1 cellular context compared by ENCODE assay signal in the genomic region with DNA sequence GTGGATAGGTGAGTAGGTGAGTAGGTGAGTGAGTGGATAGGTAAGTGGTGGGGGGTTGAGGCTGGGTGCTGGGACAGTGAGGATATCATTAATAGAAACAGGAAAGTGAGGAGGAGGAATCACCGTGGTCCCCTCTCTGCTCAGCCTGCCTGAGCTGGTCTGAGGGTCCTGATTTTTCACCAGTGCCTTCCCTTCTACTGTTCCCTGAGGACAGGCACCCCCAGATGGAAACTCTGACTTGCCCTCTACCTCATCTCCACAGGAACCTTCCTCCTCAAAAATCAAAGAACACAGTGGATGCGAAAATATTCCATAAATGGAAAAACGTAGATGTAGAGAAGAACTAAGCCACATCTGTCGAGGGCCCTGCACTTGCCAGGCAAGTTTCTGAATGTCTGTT.
TF ChIP-seq lines count a peak whose summit lies in the region.

No MANE protein-coding gene starts in this region.

TF ChIP-seq in H1, 55 proteins besides CTCF, POLR2A, EP300 and RAD21:
- TF ChIP-seq TAF1 (IDR thresholded peaks at IDR 0.05; ENCODE audit: low read depth, low read length) (no peak), SIN3A (conservative IDR thresholded peaks at IDR 0.05 in 1 of 2, IDR thresholded peaks at IDR 0.05 in 1 of 2; ENCODE audit: low read depth in 1 of 2, low read length in 2 of 2) (no peak), SUZ12 (IDR thresholded peaks at IDR 0.05; ENCODE audit: low read length) (no peak), CHD1 (IDR thresholded peaks at IDR 0.05; ENCODE audit: low read depth, low read length) (no peak), CTBP2 (IDR thresholded peaks at IDR 0.05; ENCODE audit: borderline replicate concordance, insufficient read depth, insufficient read length, low read length) (no peak), EZH2 (IDR thresholded peaks at IDR 0.05; ENCODE audit: low read depth, low read length, severe bottlenecking) (no peak), BACH1 (IDR thresholded peaks at IDR 0.05; ENCODE audit: low read length) (no peak), PHF8 (conservative IDR thresholded peaks at IDR 0.05; ENCODE audit: low read depth, low read length) (no peak)
- TF ChIP-seq, protein P1, sequence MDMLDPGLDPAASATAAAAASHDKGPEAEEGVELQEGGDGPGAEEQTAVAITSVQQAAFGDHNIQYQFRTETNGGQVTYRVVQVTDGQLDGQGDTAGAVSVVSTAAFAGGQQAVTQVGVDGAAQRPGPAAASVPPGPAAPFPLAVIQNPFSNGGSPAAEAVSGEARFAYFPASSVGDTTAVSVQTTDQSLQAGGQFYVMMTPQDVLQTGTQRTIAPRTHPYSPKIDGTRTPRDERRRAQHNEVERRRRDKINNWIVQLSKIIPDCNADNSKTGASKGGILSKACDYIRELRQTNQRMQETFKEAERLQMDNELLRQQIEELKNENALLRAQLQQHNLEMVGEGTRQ (IDR thresholded peaks at IDR 0.05; ENCODE audit: low read length) = no peak
